ENCODE assay signal across 35 cellular contexts in genomic region chr12:7145671-7146070, GRCh38. TPM values are rescaled to one million over a fixed set of nuclear protein-coding genes. Genes with fewer than 3 reads are reported as not detected.
"Had no signal": no experiment of that assay in that cellular context is flagged by ENCODE, and none has a peak within 500 bp of the region (broad histone marks: within the 10 kb centered on the region; RNA-seq: fewer than 3 reads in every experiment).

No MANE protein-coding gene starts in this region.

- H3K9me3 Mint-ChIP-seq: activated naive CD4-positive, alpha-beta T cell treated with anti-CD3 and anti-CD28 coated beads, Interleukin-2, amount 50 U/mL, for 24 hours; activated naive CD8-positive, alpha-beta T cell treated with anti-CD3 and anti-CD28 coated beads, Interleukin-2, amount 50 U/mL, for 24 hours; central memory CD8-positive, alpha-beta T cell; mesothelial cell of epicardium; naive B cell; nephron progenitor cell; stimulated activated naive B cell treated with anti-CD40 and anti-IgM and Interleukin-4, amounts not matched to agents 10 μg/mL and 1 μg/mL and 100 μg/mL, for 72 hours; T-helper 2 cell treated with Interferon-gamma antibody and Interleukin-4, amounts not matched to agents 5 μg/mL and 100 μg/mL, for 36 hours had no signal

- H3K4me3 Mint-ChIP-seq: activated naive CD4-positive, alpha-beta T cell treated with anti-CD3 and anti-CD28 coated beads, Interleukin-2, amount 50 U/mL, for 24 hours; activated naive CD8-positive, alpha-beta T cell treated with anti-CD3 and anti-CD28 coated beads, Interleukin-2, amount 50 U/mL, for 24 hours; central memory CD8-positive, alpha-beta T cell; mesothelial cell of epicardium; naive B cell; nephron progenitor cell; stimulated activated naive B cell treated with anti-CD40 and anti-IgM and Interleukin-4, amounts not matched to agents 10 μg/mL and 1 μg/mL and 100 μg/mL, for 72 hours; T-helper 2 cell treated with Interferon-gamma antibody and Interleukin-4, amounts not matched to agents 5 μg/mL and 100 μg/mL, for 36 hours had no signal

- H3K4me1 Mint-ChIP-seq: activated naive CD8-positive, alpha-beta T cell treated with anti-CD3 and anti-CD28 coated beads, Interleukin-2, amount 50 U/mL, for 24 hours; central memory CD8-positive, alpha-beta T cell; mesothelial cell of epicardium; nephron progenitor cell had no signal

- H3K27me3 ChIP-seq: esophagus squamous epithelium, heart right ventricle, sigmoid colon, stomach, thyroid gland, upper lobe of right lung had no signal

- FAIRE-seq: bronchial epithelial cell, colon, small intestine had no signal

- H3K27me3 Mint-ChIP-seq: activated naive CD4-positive, alpha-beta T cell treated with anti-CD3 and anti-CD28 coated beads, Interleukin-2, amount 50 U/mL, for 24 hours; activated naive CD8-positive, alpha-beta T cell treated with anti-CD3 and anti-CD28 coated beads, Interleukin-2, amount 50 U/mL, for 24 hours; central memory CD8-positive, alpha-beta T cell; naive B cell; stimulated activated naive B cell treated with anti-CD40 and anti-IgM and Interleukin-4, amounts not matched to agents 10 μg/mL and 1 μg/mL and 100 μg/mL, for 72 hours had no signal

- H3K27ac ChIP-seq: epithelial cell of prostate, esophagus squamous epithelium, heart right ventricle, left ventricle myocardium inferior, sigmoid colon, stomach, upper lobe of right lung had no signal

- H3K9me3 ChIP-seq: esophagus squamous epithelium, left ventricle myocardium inferior, sigmoid colon, stomach, thyroid gland, upper lobe of right lung had no signal

- H3K4me3 ChIP-seq: esophagus squamous epithelium, heart right ventricle, left ventricle myocardium inferior, sigmoid colon, stomach, thyroid gland, upper lobe of right lung had no signal

- H3K27ac Mint-ChIP-seq: activated naive CD4-positive, alpha-beta T cell treated with anti-CD3 and anti-CD28 coated beads, Interleukin-2, amount 50 U/mL, for 24 hours; activated naive CD8-positive, alpha-beta T cell treated with anti-CD3 and anti-CD28 coated beads, Interleukin-2, amount 50 U/mL, for 24 hours; mesothelial cell of epicardium; nephron progenitor cell; stimulated activated naive B cell treated with anti-CD40 and anti-IgM and Interleukin-4, amounts not matched to agents 10 μg/mL and 1 μg/mL and 100 μg/mL, for 72 hours; T-helper 2 cell treated with Interferon-gamma antibody and Interleukin-4, amounts not matched to agents 5 μg/mL and 100 μg/mL, for 36 hours had no signal

- H3K4me1 ChIP-seq: left ventricle myocardium inferior, sigmoid colon, stomach, thyroid gland, upper lobe of right lung had no signal

- DNase-seq: activated CD4-positive, alpha-beta T cell treated with anti-CD3 and anti-CD28 coated beads for 4 hours; activated CD4-positive, alpha-beta T cell treated with anti-CD3 and anti-CD28 coated beads, Interleukin-2, amount 50 U/mL, for 4 hours; activated CD8-positive, alpha-beta memory T cell treated with anti-CD3 and anti-CD28 coated beads for 24 hours; activated CD8-positive, alpha-beta memory T cell treated with anti-CD3 and anti-CD28 coated beads, Interleukin-2, amount 50 U/mL, for 4 hours; activated gamma-delta T cell treated with Interleukin-2 at 50 U/mL for 16 hours; activated naive CD8-positive, alpha-beta T cell treated with anti-CD3 and anti-CD28 coated beads, Interleukin-2, amount 50 U/mL, for 24 hours; activated T-cell treated with anti-CD3 and anti-CD28 coated beads, Interleukin-2, amount 50 U/mL, for 1 hour; dermis blood vessel endothelial cell; effector CD4-positive, alpha-beta T cell; esophagus squamous epithelium; foreskin melanocyte; heart right ventricle; left ventricle myocardium inferior; naive B cell; nephron progenitor cell; occipital lobe; posterior cingulate gyrus; small intestine; stimulated activated CD4-positive, alpha-beta T cell treated with anti-CD3 and anti-CD28 coated beads, Interleukin-1b, Interleukin-23, amount 100 ng/mL, for 48 hours; stimulated activated CD4-positive, alpha-beta T cell treated with anti-CD3 and anti-CD28 coated beads, Interleukin-4, amount 100 ng/mL, for 4 hours; stimulated activated CD8-positive, alpha-beta memory T cell treated with anti-CD3 and anti-CD28 coated beads, Interleukin-4, amount 100 ng/mL, for 48 hours; stimulated activated naive B cell treated with anti-CD40 and anti-IgM and Interleukin-4, amounts not matched to agents 10 μg/mL and 1 μg/mL and 100 μg/mL, for 72 hours; stomach; T-helper 1 cell; thyroid gland had no signal

- ATAC-seq: activated naive CD8-positive, alpha-beta T cell treated with anti-CD3 and anti-CD28 coated beads, Interleukin-2, amount 50 U/mL, for 24 hours; stimulated activated naive B cell treated with anti-CD40 and anti-IgM and Interleukin-4, amounts not matched to agents 10 μg/mL and 1 μg/mL and 100 μg/mL, for 72 hours; upper lobe of right lung had no signal

RNA-seq across cellular contexts. Expression of gene RBP5, which starts 17.0 kb away (rescaled TPM):
- total RNA-seq: bronchial epithelial cell, dermis blood vessel endothelial cell, lung microvascular endothelial cell, occipital lobe, stomach had no signal
